Comparison of ENCODE assay signal across 8 cellular contexts in the genomic region with DNA sequence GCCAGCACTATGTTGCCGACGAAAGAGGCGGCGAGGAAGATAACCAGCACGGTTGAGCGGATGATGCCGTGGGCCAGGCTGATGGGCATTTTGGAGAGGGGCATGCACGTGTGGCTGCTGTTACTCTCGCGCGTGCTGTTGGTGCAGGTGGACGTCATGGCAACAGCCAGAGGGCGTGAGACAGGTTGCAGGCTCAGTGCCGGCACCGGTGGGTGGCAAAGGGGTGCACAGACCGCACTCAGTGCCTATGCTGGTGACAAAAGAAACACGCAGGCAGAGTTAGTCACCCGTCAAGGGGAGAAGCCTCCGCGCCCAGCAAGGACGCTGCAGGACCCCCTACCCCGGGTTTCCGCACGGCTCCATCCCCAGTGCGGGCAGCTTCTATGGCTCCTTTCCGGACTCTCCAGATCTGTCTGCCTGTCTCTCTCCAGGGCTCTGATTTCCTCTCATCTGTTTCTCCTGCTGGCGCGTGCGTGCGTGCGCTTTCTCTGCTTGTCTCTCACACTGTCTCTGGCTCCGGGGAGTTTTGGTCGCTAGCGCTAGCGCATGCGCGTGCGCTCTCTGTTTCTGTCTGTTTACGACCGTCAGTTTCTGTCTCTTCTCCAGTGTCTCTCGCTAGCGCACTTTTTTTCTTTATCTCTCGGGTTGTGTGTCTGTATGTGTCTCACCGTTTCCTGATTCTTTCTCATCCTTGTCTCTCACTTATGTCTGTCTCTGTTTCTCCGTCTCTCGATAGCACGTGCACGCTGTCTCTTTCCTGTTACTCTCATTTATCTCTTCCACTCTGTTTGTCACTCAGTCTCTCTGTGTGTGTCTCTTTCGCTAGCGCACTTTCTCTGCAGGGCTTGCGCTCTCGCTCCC. TPM values are rescaled to one million over a fixed set of nuclear protein-coding genes. Genes with fewer than 3 reads are reported as not detected.
A peak's percentile ranks its signal among the peaks of the same experiment; 100 is the strongest.
DNase-seq lines count a peak whose midpoint lies in the region; ATAC-seq lines count a peak whose summit lies in the region.

No MANE protein-coding gene starts in this region.

- peaks cover 9% of the 10 kb centered on the region for H3K4me1 Mint-ChIP-seq in activated T-helper 1 cell treated with anti-CD3 and anti-CD28 coated beads, Interleukin-12 subunit alpha, Interleukin-12 subunit beta, Interleukin-2, Interleukin-4 antibody, amounts not matched to agents 30 ng/mL and 10 ng/mL and 1 ng/mL, durations not matched to agents 14 hours and 24 hours and 36 hours (ENCODE audit: low read depth)

- H3K27me3 Mint-ChIP-seq in activated T-helper 1 cell treated with anti-CD3 and anti-CD28 coated beads, Interleukin-12 subunit alpha, Interleukin-12 subunit beta, Interleukin-2, Interleukin-4 antibody, amounts not matched to agents 30 ng/mL and 10 ng/mL and 1 ng/mL, durations not matched to agents 14 hours and 24 hours and 36 hours (ENCODE audit: insufficient read depth), result peaks cover 39% of the 10 kb centered on the region

- no peak overlapping the region for H3K4me3 Mint-ChIP-seq in activated T-helper 1 cell treated with anti-CD3 and anti-CD28 coated beads, Interleukin-12 subunit alpha, Interleukin-12 subunit beta, Interleukin-2, Interleukin-4 antibody, amounts not matched to agents 30 ng/mL and 10 ng/mL and 1 ng/mL, durations not matched to agents 14 hours and 24 hours and 36 hours

- peaks cover 3% of the 10 kb centered on the region for H3K36me3 Mint-ChIP-seq in activated T-helper 1 cell treated with anti-CD3 and anti-CD28 coated beads, Interleukin-12 subunit alpha, Interleukin-12 subunit beta, Interleukin-2, Interleukin-4 antibody, amounts not matched to agents 30 ng/mL and 10 ng/mL and 1 ng/mL, durations not matched to agents 14 hours and 24 hours and 36 hours (ENCODE audit: low read depth)

- intact Hi-C loops in activated T-helper 1 cell treated with anti-CD3 and anti-CD28 coated beads, Interleukin-12 subunit alpha, Interleukin-12 subunit beta, Interleukin-2, Interleukin-4 antibody, amounts not matched to agents 30 ng/mL and 10 ng/mL and 1 ng/mL, durations not matched to agents 14 hours and 24 hours and 36 hours (cut with micrococcal nuclease), result loop anchor here (2.0 to 5.0 kb wide), 3 partner anchors 21 to 396 kb away; no protein-coding TSS in a partner anchor

- no peak overlapping the region for H3K27ac Mint-ChIP-seq in activated T-helper 1 cell treated with anti-CD3 and anti-CD28 coated beads, Interleukin-12 subunit alpha, Interleukin-12 subunit beta, Interleukin-2, Interleukin-4 antibody, amounts not matched to agents 30 ng/mL and 10 ng/mL and 1 ng/mL, durations not matched to agents 14 hours and 24 hours and 36 hours

- peak; percentile 73 for ATAC-seq in HG02763 (IDR thresholded peaks at IDR 0.05; ENCODE audit: unreplicated experiment)

- DNase-seq in activated gamma-delta T cell (lab: John Stamatoyannopoulos, UW), result peak; percentile 18
- no peak for DNase-seq in activated gamma-delta T cell treated with Interleukin-2 at 50 U/mL for 16 hours
- DNase-seq in NCI-H2196 (lab: John Stamatoyannopoulos, UW; ENCODE audit: unreplicated experiment), result peak; percentile 6
- DNase-seq in activated T-helper 1 cell treated with anti-CD3 and anti-CD28 coated beads, Interleukin-12 subunit alpha, Interleukin-12 subunit beta, Interleukin-2, Interleukin-4 antibody, amounts not matched to agents 30 ng/mL and 10 ng/mL and 1 ng/mL, durations not matched to agents 14 hours and 24 hours and 36 hours (ENCODE audit: low spot score), result peak; percentile 42
- peak; percentile 17 for DNase-seq in glomerular visceral epithelial cell (ENCODE audit: extremely low spot score)
- DNase-seq in renal cortical epithelial cell (ENCODE audit: low read depth), result peak; percentile 0
- DNase-seq in NCI-H446 (lab: John Stamatoyannopoulos, UW), result no peak

- H3K9me3 Mint-ChIP-seq in activated T-helper 1 cell treated with anti-CD3 and anti-CD28 coated beads, Interleukin-12 subunit alpha, Interleukin-12 subunit beta, Interleukin-2, Interleukin-4 antibody, amounts not matched to agents 30 ng/mL and 10 ng/mL and 1 ng/mL, durations not matched to agents 14 hours and 24 hours and 36 hours, result no peaks in the 10 kb centered on the region

RNA-seq across cellular contexts. Expression of a gene that starts 2.0 kb away (rescaled TPM):
- total RNA-seq in activated T-helper 1 cell treated with anti-CD3 and anti-CD28 coated beads, Interleukin-12 subunit alpha, Interleukin-12 subunit beta, Interleukin-2, Interleukin-4 antibody, amounts not matched to agents 30 ng/mL and 10 ng/mL and 1 ng/mL, durations not matched to agents 14 hours and 24 hours and 36 hours, result 0.13 TPM in 1 of 2 replicates, not detected in the other
- not detected in 2 replicates for total RNA-seq in renal cortical epithelial cell

Comparison
In these comparisons a context has a peak if more than half of its experiments do, and no peak if none do; other contexts are left out.
1. DNase-seq: peak in activated gamma-delta T cell (single experiment), NCI-H2196 (single experiment), activated T-helper 1 cell treated with anti-CD3 and anti-CD28 coated beads, Interleukin-12 subunit alpha, Interleukin-12 subunit beta, Interleukin-2, Interleukin-4 antibody, amounts not matched to agents 30 ng/mL and 10 ng/mL and 1 ng/mL, durations not matched to agents 14 hours and 24 hours and 36 hours (single experiment), glomerular visceral epithelial cell (single experiment) and renal cortical epithelial cell (single experiment); none in activated gamma-delta T cell treated with Interleukin-2 at 50 U/mL for 16 hours (single experiment) and NCI-H446 (0 of 2).